1 cellular context compared by ENCODE assay signal in genomic region chr6:24749292-24749691, GRCh38.
A peak's percentile ranks its signal among the peaks of the same experiment; 100 is the strongest.
TF ChIP-seq lines count a peak whose summit lies in the region.

No MANE protein-coding gene starts in this region.

TF ChIP-seq in K562, 482 proteins besides CTCF, POLR2A, EP300 and RAD21:
- TF ChIP-seq FOXM1 (IDR thresholded peaks at IDR 0.05; ENCODE audit: low read depth) (no peak), FOXM1 (CRISPR knock-in tag; IDR thresholded peaks at IDR 0.05; ENCODE audit: low read depth) (no peak), TRIM24 (IDR thresholded peaks at IDR 0.05) (no peak), ZNF551 (CRISPR knock-in tag; IDR thresholded peaks at IDR 0.05) (no peak), KLF16 (IDR thresholded peaks at IDR 0.05) (no peak), HES1 (IDR thresholded peaks at IDR 0.05; ENCODE audit: low read depth) (no peak), SPI1 (IDR thresholded peaks at IDR 0.05; ENCODE audit: borderline replicate concordance, low read depth, low read length) (peak; percentile 1; the same call in 1 of the 2 replicates), KDM1A (IDR thresholded peaks at IDR 0.05) (no peak), SMARCE1 (IDR thresholded peaks at IDR 0.05) (no peak)
